In genomic region chr18:27017901-27018500, GRCh38 we compare ENCODE assay signal across 8 cellular contexts.
DNase-seq lines count a peak whose midpoint lies in the region; ATAC-seq and TF ChIP-seq lines count a peak whose summit lies in the region.

No MANE protein-coding gene starts in this region.

- H3K27me3 Mint-ChIP-seq in activated CD4-positive, alpha-beta T cell treated with anti-CD3 and anti-CD28 coated beads, Interleukin-2, amount 10 ng/mL, durations not matched to agents 24 days and 14 days: no peaks in the 10 kb centered on the region

- H3K27ac Mint-ChIP-seq in activated CD4-positive, alpha-beta T cell treated with anti-CD3 and anti-CD28 coated beads, Interleukin-2, amount 10 ng/mL, durations not matched to agents 24 days and 14 days: no peak overlapping the region

- DNase-seq in GM12864 (ENCODE audit: low read depth) (no peak), left lobe of liver (ENCODE audit: low spot score) (no peak), C1 segment of cervical spinal cord (lab: John Stamatoyannopoulos, UW) (no peak), activated T-cell treated with anti-CD3 and anti-CD28 coated beads for 4 hours (no peak)
- DNase-seq in activated CD4-positive, alpha-beta T cell treated with anti-CD3 and anti-CD28 coated beads, Interleukin-2, amount 50 U/mL, for 48 hours: no peak
- DNase-seq in activated CD4-positive, alpha-beta T cell treated with anti-CD3 and anti-CD28 coated beads, Interleukin-2, amount 10 ng/mL, durations not matched to agents 24 days and 14 days: no peak

- H3K4me3 Mint-ChIP-seq in activated CD4-positive, alpha-beta T cell treated with anti-CD3 and anti-CD28 coated beads, Interleukin-2, amount 10 ng/mL, durations not matched to agents 24 days and 14 days: no peak overlapping the region

- H3K36me3 Mint-ChIP-seq in activated CD4-positive, alpha-beta T cell treated with anti-CD3 and anti-CD28 coated beads, Interleukin-2, amount 10 ng/mL, durations not matched to agents 24 days and 14 days (ENCODE audit: low read depth): no peaks in the 10 kb centered on the region

- H3K27ac ChIP-seq in VCaP: no peak overlapping the region

- peak; percentile 59 for ATAC-seq in HG03432 (IDR thresholded peaks at IDR 0.05; ENCODE audit: unreplicated experiment)
- ATAC-seq in left lobe of liver: peak; percentile 78

- H3K9me3 Mint-ChIP-seq in activated CD4-positive, alpha-beta T cell treated with anti-CD3 and anti-CD28 coated beads, Interleukin-2, amount 10 ng/mL, durations not matched to agents 24 days and 14 days: no peaks in the 10 kb centered on the region

- TF ChIP-seq CTCF in GM12864 (IDR thresholded peaks at IDR 0.05; ENCODE audit: low read depth, low read length, missing control alignments): peak; percentile 52
- peak; percentile 86 for TF ChIP-seq CTCF in VCaP (conservative IDR thresholded peaks at IDR 0.05)

- intact Hi-C loops in activated CD4-positive, alpha-beta T cell treated with anti-CD3 and anti-CD28 coated beads, Interleukin-2, amount 10 ng/mL, durations not matched to agents 24 days and 14 days (cut with micrococcal nuclease): no loop called here

- no peak overlapping the region for H3K4me3 ChIP-seq in GM12864 (ENCODE audit: low read depth, low read length)

- H3K4me1 Mint-ChIP-seq in activated CD4-positive, alpha-beta T cell treated with anti-CD3 and anti-CD28 coated beads, Interleukin-2, amount 10 ng/mL, durations not matched to agents 24 days and 14 days: no peaks in the 10 kb centered on the region
